ENCODE assay signal across 8 cellular contexts in genomic region chr1:28371011-28371378, GRCh38. TPM values are rescaled to one million over a fixed set of nuclear protein-coding genes. Genes with fewer than 3 reads are reported as not detected.
DNase-seq lines count a peak whose midpoint lies in the region; ATAC-seq, FAIRE-seq and TF ChIP-seq lines count a peak whose summit lies in the region.

No MANE protein-coding gene starts in this region.

- H3K4me2 ChIP-seq in K562 (ENCODE audit: insufficient read depth, low read length), result peak overlapping the region; percentile 80

- 38% methylated on average over 5 of the region's 5 CpGs for WGBS in K562 (ENCODE audit: insufficient coverage, low coverage, missing lambda C conversion rate)

- H4K20me1 ChIP-seq in K562 (replicated peaks; ENCODE audit: control insufficient read depth, insufficient read depth, low read length), result no peaks in the 10 kb centered on the region

- H3K79me2 ChIP-seq in K562 (ENCODE audit: control insufficient read depth, insufficient read depth, low read length), result peaks cover 61% of the 10 kb centered on the region

- POLR2A ChIA-PET in K562 (lab: Yijun Ruan, JAX), result interaction anchor here (0.6 to 4.4 kb wide), 12 partner anchors 11 to 210 kb away, joined by 3 to 26 read pairs (median 6); partner anchors contain the start of genes ATP5IF1 and MED18

- no peaks in the 10 kb centered on the region for H3K9me1 ChIP-seq in K562 (ENCODE audit: control insufficient read depth, insufficient read depth, low read length)

- TF ChIP-seq POLR2A in K562 (conservative IDR thresholded peaks at IDR 0.05), result no peak

- CTCF ChIA-PET in K562 (lab: Yijun Ruan, JAX; ENCODE audit: low intra/inter-chr PET ratio), result interaction anchor here (1.0 kb wide), 1 partner anchor 100 kb away, joined by 7 read pairs; no protein-coding TSS in a partner anchor

- H3K27ac ChIP-seq in HUES48 (ENCODE audit: low read depth, low read length), result no peak overlapping the region
- peak overlapping the region; percentile 89; the same call in 1 of the 3 replicates for H3K27ac ChIP-seq in K562 (ENCODE audit: extremely low read depth, low read depth, low read length)

- H3K4me3 ChIP-seq in AG10803 (ENCODE audit: low read length) (peak overlapping the region; percentile 75; the same call in 1 of the 2 replicates), HUES48 (ENCODE audit: low read depth, low read length) (peak overlapping the region; percentile 92), K562 (peak overlapping the region; percentile 55), mucosa of stomach (ENCODE audit: low read length) (no peak overlapping the region)

- H3K4me1 ChIP-seq in HUES48 (ENCODE audit: control insufficient read depth, insufficient read depth, low read length) (peaks cover 12% of the 10 kb centered on the region), K562 (replicated peaks in 1 of 2; ENCODE audit: control insufficient read depth in 2 of 2, insufficient read depth in 2 of 2, low read length in 2 of 2) (peaks cover 29 to 39% of the 10 kb centered on the region in 2 experiments), mucosa of stomach (ENCODE audit: control insufficient read depth, insufficient read depth, low read length) (peaks cover 29% of the 10 kb centered on the region)

- FAIRE-seq in K562 (lab: Jason Lieb, UNC), result no peak

- in situ Hi-C loops in K562 (cut with MboI) (no loop called here), G401 (cut with HindIII; ENCODE audit: low sequenced_read_pairs) (no loop called here)

- H2AFZ ChIP-seq in K562 (ENCODE audit: low read depth, low read length), result peak overlapping the region; percentile 97; the same call in 1 of the 2 replicates

- no peak for TF ChIP-seq RAD21 in K562 (CRISPR knock-in tag; conservative IDR thresholded peaks at IDR 0.05 in 1 of 2, IDR thresholded peaks at IDR 0.05 in 1 of 2)

- H3K36me3 ChIP-seq in HUES48 (ENCODE audit: control insufficient read depth, insufficient read depth, low read length) (peaks cover 7% of the 10 kb centered on the region; the same call in 1 of the 2 replicates), K562 (ENCODE audit: control insufficient read depth, insufficient read depth, low read length) (peaks cover 7% of the 10 kb centered on the region; the same call in 1 of the 3 replicates), mucosa of stomach (ENCODE audit: control insufficient read depth, insufficient read depth, low read length) (no peaks in the 10 kb centered on the region)

- no peak overlapping the region for H3K9ac ChIP-seq in HUES48 (ENCODE audit: low read depth, low read length)
- peak overlapping the region; percentile 80 to 81; a peak in 2 of 4 replicates for H3K9ac ChIP-seq in K562 (ENCODE audit: insufficient read depth in 1 of 2, low read depth in 2 of 2, low read length in 2 of 2)
- H3K9ac ChIP-seq in mucosa of stomach (ENCODE audit: low read length), result peak overlapping the region; percentile 85

- no TSS peak for BruUV-seq in K562 (replicated peaks; lab: Mats Ljungman, UMichigan)

- DNase-seq in AG10803 (ENCODE audit: low read depth) (no peak), K562 (ENCODE audit: extremely low read depth in 1 of 4, low spot score in 3 of 4) (no peak), NCI-H2196 (lab: John Stamatoyannopoulos, UW; ENCODE audit: unreplicated experiment) (no peak), NCI-H82 (lab: John Stamatoyannopoulos, UW) (no peak), ureter (ENCODE audit: low spot score) (no peak), G401 (ENCODE audit: low spot score) (no peak)

- ATAC-seq in K562, result no peak

- TF ChIP-seq EP300 in K562 (IDR thresholded peaks at IDR 0.05; ENCODE audit: low read length), result no peak

- H3K27me3 ChIP-seq in HUES48 (ENCODE audit: control insufficient read depth, insufficient read depth, low read length), result no peaks in the 10 kb centered on the region
- no peaks in the 10 kb centered on the region for H3K27me3 ChIP-seq in K562 (ENCODE audit: control insufficient read depth in 2 of 2, insufficient read depth in 2 of 2, low read length in 2 of 2)
- no peaks in the 10 kb centered on the region for H3K27me3 ChIP-seq in mucosa of stomach (ENCODE audit: control insufficient read depth, insufficient read depth, low read length)

- H3K9me3 ChIP-seq in HUES48 (ENCODE audit: control insufficient read depth, insufficient read depth, low read length), result no peaks in the 10 kb centered on the region
- H3K9me3 ChIP-seq in K562 (replicated peaks; ENCODE audit: control insufficient read depth, insufficient read depth, low read depth, low read length), result no peaks in the 10 kb centered on the region
- no peaks in the 10 kb centered on the region for H3K9me3 ChIP-seq in mucosa of stomach (ENCODE audit: control insufficient read depth, low read length)

- TF ChIP-seq CTCF in AG10803 (conservative IDR thresholded peaks at IDR 0.05; ENCODE audit: low read length) (no peak), K562 (IDR thresholded peaks at IDR 0.05 in 2 of 3, conservative IDR thresholded peaks at IDR 0.05 in 1 of 3; ENCODE audit: insufficient read depth in 2 of 3, low read depth in 1 of 3, low read length in 3 of 3) (no peak)

- intact Hi-C loops in K562 (cut with micrococcal nuclease), result loop anchor here (5.0 kb wide), 1 partner anchor 36 kb away; no protein-coding TSS in a partner anchor

TF ChIP-seq in K562, 482 proteins besides CTCF, POLR2A, EP300 and RAD21:
- TF ChIP-seq ZNF146 (CRISPR knock-in tag; IDR thresholded peaks at IDR 0.05; ENCODE audit: unreplicated experiment), result no peak
- peak; percentile 59 for TF ChIP-seq RBM25 (IDR thresholded peaks at IDR 0.05; ENCODE audit: low read depth, low read length, severe bottlenecking)

RNA-seq across cellular contexts. Expression of gene PHACTR4, which starts 1.5 kb away (rescaled TPM):
- total RNA-seq in K562 (2011; cell fraction: chromatin; rRNA removed; ENCODE audit: low replicate concordance), result 24.0 and 41.2 TPM in 2 replicates
- 12.5 and 16.1 TPM in 2 replicates for total RNA-seq in K562 (2011; cell fraction: nucleolus; rRNA removed)
- total RNA-seq in K562 (2011; cell fraction: nucleoplasm; rRNA removed), result 26.8 and 45.1 TPM in 2 replicates
- total RNA-seq in K562 (2014; rRNA removed) (6.4 and 8.7 TPM in 2 replicates), K562 (2014; rRNA removed; fragmentation: Illumina TruSeq; extraction: Trizol) (13.9 and 18.2 TPM in 2 replicates), K562 (2015; rRNA removed; fragmentation: Illumina TruSeq; extraction: Trizol) (17.5 and 17.7 TPM in 2 replicates), K562 (2021) (28.6 and 34.6 TPM in 2 replicates), ureter (44.1 TPM)
- polyA plus RNA-seq in K562 (2011; rRNA removed) (11.9 and 14.0 TPM in 2 replicates), K562 (2014; fragmentation: Illumina TruSeq; extraction: Trizol) (37.9 and 43.6 TPM in 2 replicates), K562 (2014; fragmentation: Nextera tagmentation; extraction: Ambion mirVana) (10 to 100 TPM; 12.8 to 14.2 TPM), K562 (2014; rRNA removed) (18.2 and 18.5 TPM in 2 replicates)
- 9.5 and 18.8 TPM in 2 replicates for polyA plus RNA-seq in K562 (2011; cell fraction: cytosol; rRNA removed)
- polyA plus RNA-seq in K562 (2011; cell fraction: nucleus; rRNA removed), result 10.0 and 10.8 TPM in 2 replicates
- polyA plus RNA-seq in K562 (2012), result 22.7 and 23.1 TPM in 2 replicates
- polyA minus RNA-seq in K562 (2011; rRNA and poly(A)+ RNA removed), result 16.3 and 18.6 TPM in 2 replicates
- polyA minus RNA-seq in K562 (2011; cell fraction: cytosol; rRNA and poly(A)+ RNA removed), result 11.1 and 12.5 TPM in 2 replicates
- 4.4 and 7.9 TPM in 2 replicates for polyA minus RNA-seq in K562 (2011; cell fraction: nucleus; rRNA and poly(A)+ RNA removed)
- 3.4 and 4.8 TPM in 2 replicates for total RNA-seq in G401 (2014; rRNA removed; shearing (Covaris generic))

RNA-seq across cellular contexts. Expression of gene MED18, which starts 42.2 kb away (rescaled TPM):
- 16.8 and 18.9 TPM in 2 replicates for total RNA-seq in K562 (2011; cell fraction: chromatin; rRNA removed; ENCODE audit: low replicate concordance)
- 19.2 and 20.0 TPM in 2 replicates for total RNA-seq in K562 (2011; cell fraction: nucleolus; rRNA removed)
- total RNA-seq in K562 (2011; cell fraction: nucleoplasm; rRNA removed), result 25.3 and 28.1 TPM in 2 replicates
- 22.7 and 23.8 TPM in 2 replicates for total RNA-seq in K562 (2014; rRNA removed)
- total RNA-seq in K562 (2014; rRNA removed; fragmentation: Illumina TruSeq; extraction: Trizol), result 21.1 and 22.0 TPM in 2 replicates
- 24.1 and 24.5 TPM in 2 replicates for total RNA-seq in K562 (2015; rRNA removed; fragmentation: Illumina TruSeq; extraction: Trizol)
- total RNA-seq in K562 (2021), result 19.1 and 21.0 TPM in 2 replicates
- 28.9 and 33.2 TPM in 2 replicates for polyA plus RNA-seq in K562 (2011; rRNA removed)
- polyA plus RNA-seq in K562 (2011; cell fraction: cytosol; rRNA removed), result 38.5 and 46.2 TPM in 2 replicates
- polyA plus RNA-seq in K562 (2011; cell fraction: nucleus; rRNA removed), result 24.2 and 34.9 TPM in 2 replicates
- polyA plus RNA-seq in K562 (2012), result 25.0 and 32.1 TPM in 2 replicates
- polyA plus RNA-seq in K562 (2014; fragmentation: Illumina TruSeq; extraction: Trizol), result 23.8 and 25.5 TPM in 2 replicates
- polyA plus RNA-seq in K562 (2014; fragmentation: Nextera tagmentation; extraction: Ambion mirVana), result 10 to 100 TPM; 38.6 to 50.6 TPM
- 15.2 and 16.9 TPM in 2 replicates for polyA plus RNA-seq in K562 (2014; rRNA removed)
- 88.8 and 95.6 TPM in 2 replicates for polyA minus RNA-seq in K562 (2011; rRNA and poly(A)+ RNA removed)
- 22.8 and 25.4 TPM in 2 replicates for polyA minus RNA-seq in K562 (2011; cell fraction: cytosol; rRNA and poly(A)+ RNA removed)
- polyA minus RNA-seq in K562 (2011; cell fraction: nucleus; rRNA and poly(A)+ RNA removed), result 7.9 and 17.3 TPM in 2 replicates
- 14.4 TPM for total RNA-seq in ureter
- total RNA-seq in G401 (2014; rRNA removed; shearing (Covaris generic)), result 25.8 and 35.6 TPM in 2 replicates
